In the genomic region with DNA sequence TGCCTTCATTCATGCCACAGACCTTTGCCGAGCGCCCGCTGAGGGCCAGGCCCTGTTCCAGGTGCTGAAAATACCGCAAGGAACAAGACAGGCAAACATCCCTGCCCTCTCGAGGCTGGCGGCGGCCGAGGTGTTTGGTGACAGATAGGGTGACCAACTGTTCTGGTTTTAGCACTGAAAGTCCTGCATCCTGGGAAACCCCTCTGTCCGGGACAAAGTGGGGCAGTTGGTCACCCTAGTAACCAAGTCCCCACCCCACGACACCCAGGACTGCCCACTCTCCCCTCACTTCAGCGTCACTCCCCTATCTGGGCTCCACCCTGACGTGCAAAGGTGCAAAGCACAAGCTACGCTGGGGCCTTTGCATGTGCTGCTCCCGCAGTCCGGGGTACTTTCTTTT, we compare ENCODE assay signal across 14 cellular contexts. TPM values are rescaled to one million over a fixed set of nuclear protein-coding genes. Genes with fewer than 3 reads are reported as not detected.
A peak's percentile ranks its signal among the peaks of the same experiment; 100 is the strongest.
DNase-seq lines count a peak whose midpoint lies in the region; ATAC-seq, FAIRE-seq and TF ChIP-seq lines count a peak whose summit lies in the region.
"Had no signal": no experiment of that assay in that cellular context is flagged by ENCODE, and none has a peak within 500 bp of the region (broad histone marks: within the 10 kb centered on the region; RNA-seq: fewer than 3 reads in every experiment).

No MANE protein-coding gene starts in this region.

- CTCF ChIA-PET in K562 (lab: Yijun Ruan, JAX; ENCODE audit: low intra/inter-chr PET ratio), result no interaction called here

- H3K79me2 ChIP-seq in K562 (ENCODE audit: control insufficient read depth, insufficient read depth, low read length) (peaks cover 82% of the 10 kb centered on the region), neural progenitor cell (ENCODE audit: low read depth) (peaks cover 26% of the 10 kb centered on the region)

- peaks cover 39% of the 10 kb centered on the region for H3K4me1 Mint-ChIP-seq in HFFc6 (ENCODE audit: low read depth)
- H3K4me1 Mint-ChIP-seq in neural progenitor cell, result peaks cover 11% of the 10 kb centered on the region

- TF ChIP-seq EP300 in K562 (IDR thresholded peaks at IDR 0.05; ENCODE audit: low read length), result no peak

- peaks cover 6% of the 10 kb centered on the region for H3K9me3 Mint-ChIP-seq in HFFc6
- H3K9me3 Mint-ChIP-seq in neural progenitor cell, result no peaks in the 10 kb centered on the region

- H3K4me1 ChIP-seq in K562 (replicated peaks in 1 of 2; ENCODE audit: control insufficient read depth in 2 of 2, insufficient read depth in 2 of 2, low read length in 2 of 2), result peaks cover 0 to 46% of the 10 kb centered on the region in 2 experiments; a peak in 2 of 5 replicates
- H3K4me1 ChIP-seq in right atrium auricular region, result peaks cover 0 to 51% of the 10 kb centered on the region in 2 donors
- peaks cover 34% of the 10 kb centered on the region for H3K4me1 ChIP-seq in psoas muscle
- peaks cover 4% of the 10 kb centered on the region for H3K4me1 ChIP-seq in neural progenitor cell
- peaks cover 58% of the 10 kb centered on the region for H3K4me1 ChIP-seq in vagina

- H3K36me3 ChIP-seq in K562 (ENCODE audit: control insufficient read depth, insufficient read depth, low read length), result peaks cover 82% of the 10 kb centered on the region; the same call in 2 of the 3 replicates
- peaks cover 62% of the 10 kb centered on the region for H3K36me3 ChIP-seq in right atrium auricular region
- peaks cover 0 to 56% of the 10 kb centered on the region in 2 donors for H3K36me3 ChIP-seq in psoas muscle (ENCODE audit: insufficient read depth in 1 of 2, low read depth in 1 of 2)
- H3K36me3 ChIP-seq in neural progenitor cell, result no peaks in the 10 kb centered on the region
- peaks cover 0 to 47% of the 10 kb centered on the region in 2 donors for H3K36me3 ChIP-seq in vagina

- no peak overlapping the region; the same call in 1 of the 2 replicates for H3K4me3 Mint-ChIP-seq in HFFc6
- no peak overlapping the region for H3K4me3 Mint-ChIP-seq in neural progenitor cell

- H3F3A ChIP-seq in neural progenitor cell (ENCODE audit: low read depth), result no peaks in the 10 kb centered on the region

- H3K9me3 ChIP-seq in K562 (replicated peaks; ENCODE audit: control insufficient read depth, insufficient read depth, low read depth, low read length) (no peaks in the 10 kb centered on the region), right atrium auricular region (no peaks in the 10 kb centered on the region), psoas muscle (no peaks in the 10 kb centered on the region), neural progenitor cell (ENCODE audit: low read depth) (no peaks in the 10 kb centered on the region), vagina (no peaks in the 10 kb centered on the region)
- H3K9me3 ChIP-seq: thoracic aorta had no signal

- H2AFZ ChIP-seq in K562 (ENCODE audit: low read depth, low read length) (no peak overlapping the region), neural progenitor cell (replicated peaks) (no peak overlapping the region)

- 87% methylated on average over 14 of the region's 15 CpGs for WGBS in K562 (ENCODE audit: insufficient coverage, low coverage, missing lambda C conversion rate)
- WGBS in psoas muscle, 3 donors, result 28 to 44% (median 34%) methylated on average over 15 of the region's 15 CpGs

- TF ChIP-seq RAD21 in K562 (CRISPR knock-in tag; conservative IDR thresholded peaks at IDR 0.05 in 1 of 2, IDR thresholded peaks at IDR 0.05 in 1 of 2), result no peak

- no peak overlapping the region for H3K4me2 ChIP-seq in K562 (ENCODE audit: insufficient read depth, low read length)
- H3K4me2 ChIP-seq in neural progenitor cell, result no peak overlapping the region

- H3K27me3 Mint-ChIP-seq in HFFc6 (ENCODE audit: insufficient read depth), result peaks cover 7% of the 10 kb centered on the region
- no peaks in the 10 kb centered on the region for H3K27me3 Mint-ChIP-seq in neural progenitor cell (ENCODE audit: insufficient read depth, low read depth)

- H3K36me3 Mint-ChIP-seq in HFFc6 (ENCODE audit: low read depth), result peaks cover 28% of the 10 kb centered on the region
- H3K36me3 Mint-ChIP-seq in neural progenitor cell, result peaks cover 16% of the 10 kb centered on the region

- no peak overlapping the region for H3K27ac ChIP-seq in K562 (ENCODE audit: extremely low read depth, low read depth, low read length)
- peak overlapping the region; percentile 31 to 58 for H3K27ac ChIP-seq in right atrium auricular region
- peak overlapping the region; percentile 85 for H3K27ac ChIP-seq in psoas muscle
- no peak overlapping the region for H3K27ac ChIP-seq in neural progenitor cell
- no peak overlapping the region for H3K27ac ChIP-seq in vagina
- H3K27ac ChIP-seq: thoracic aorta had no signal

- POLR2A ChIA-PET in K562 (lab: Yijun Ruan, JAX), result interaction anchor here (0.6 to 1.4 kb wide), 2 partner anchors 9 to 30 kb away, joined by 4 read pairs; no protein-coding TSS in a partner anchor

- no peak overlapping the region for H3K4me3 ChIP-seq in K562
- no peak overlapping the region for H3K4me3 ChIP-seq in right atrium auricular region
- no peak overlapping the region for H3K4me3 ChIP-seq in psoas muscle
- H3K4me3 ChIP-seq in neural progenitor cell, result no peak overlapping the region
- H3K4me3 ChIP-seq in vagina, result no peak overlapping the region
- H3K4me3 ChIP-seq: thoracic aorta had no signal

- TF ChIP-seq CTCF in HFFc6 (IDR thresholded peaks at IDR 0.05), result no peak
- no peak for TF ChIP-seq CTCF in K562 (IDR thresholded peaks at IDR 0.05 in 2 of 3, conservative IDR thresholded peaks at IDR 0.05 in 1 of 3; ENCODE audit: insufficient read depth in 2 of 3, low read depth in 1 of 3, low read length in 3 of 3)
- TF ChIP-seq CTCF in right atrium auricular region (IDR thresholded peaks at IDR 0.05), result no peak
- TF ChIP-seq CTCF in psoas muscle (IDR thresholded peaks at IDR 0.05), result no peak
- TF ChIP-seq CTCF in neural progenitor cell (IDR thresholded peaks at IDR 0.05), result no peak
- TF ChIP-seq CTCF in vagina (IDR thresholded peaks at IDR 0.05), result no peak

- TSS peak; percentile 22 for BruUV-seq in K562 (replicated peaks; lab: Mats Ljungman, UMichigan)

- peak overlapping the region; percentile 43; the same call in 1 of the 2 replicates for H3K27ac Mint-ChIP-seq in HFFc6
- H3K27ac Mint-ChIP-seq in neural progenitor cell, result no peak overlapping the region

- H4K20me1 ChIP-seq in K562 (replicated peaks; ENCODE audit: control insufficient read depth, insufficient read depth, low read length) (peaks cover 42% of the 10 kb centered on the region), neural progenitor cell (ENCODE audit: low read depth) (peaks cover 49% of the 10 kb centered on the region)

- FAIRE-seq in K562 (lab: Jason Lieb, UNC), result no peak
- FAIRE-seq: GM12891 had no signal

- TF ChIP-seq POLR2A in K562 (conservative IDR thresholded peaks at IDR 0.05) (no peak), vagina (IDR thresholded peaks at IDR 0.05) (no peak)

- H3K9ac ChIP-seq in K562 (ENCODE audit: insufficient read depth in 1 of 2, low read depth in 2 of 2, low read length in 2 of 2) (no peak overlapping the region), neural progenitor cell (no peak overlapping the region)

- no peaks in the 10 kb centered on the region for H3K27me3 ChIP-seq in K562 (ENCODE audit: control insufficient read depth in 2 of 2, insufficient read depth in 2 of 2, low read length in 2 of 2)
- H3K27me3 ChIP-seq in right atrium auricular region, result no peaks in the 10 kb centered on the region
- no peaks in the 10 kb centered on the region for H3K27me3 ChIP-seq in psoas muscle (ENCODE audit: insufficient read depth in 3 of 3, low read length in 2 of 3)
- H3K27me3 ChIP-seq in neural progenitor cell, result no peaks in the 10 kb centered on the region
- H3K27me3 ChIP-seq in vagina, result no peaks in the 10 kb centered on the region

- in situ Hi-C loops in K562 (cut with MboI), result no loop called here

- no peaks in the 10 kb centered on the region for H3K9me1 ChIP-seq in K562 (ENCODE audit: control insufficient read depth, insufficient read depth, low read length)

- intact Hi-C loops in K562 (cut with micrococcal nuclease), result no loop called here
- intact Hi-C loops in psoas muscle (cut with DNase I), result loop anchor here in 1 of 2 donors (5.0 kb wide), 1 partner anchor 37 kb away; no protein-coding TSS in a partner anchor
- intact Hi-C loops in vagina (cut with DNase I), result no loop called here

- ATAC-seq in K562 (no peak), psoas muscle (peak; percentile 75 to 88 (median 83))
- ATAC-seq: PC-3 had no signal

- DNase-seq in HFFc6 (no peak), K562 (ENCODE audit: extremely low read depth in 1 of 4, low spot score in 3 of 4) (no peak), right atrium auricular region (ENCODE audit: low spot score) (no peak), psoas muscle (peak; percentile 68 to 91), neural progenitor cell (ENCODE audit: low spot score) (no peak), UCSD-AML1 (lab: John Stamatoyannopoulos, UW; ENCODE audit: unreplicated experiment) (no peak), ureter (ENCODE audit: low spot score) (no peak), vagina (ENCODE audit: extremely low spot score in 2 of 2) (no peak)
- DNase-seq: activated CD8-positive, alpha-beta memory T cell treated with anti-CD3 and anti-CD28 coated beads, Interleukin-2, amount 50 U/mL, for 48 hours; NCI-H1930; NCI-H526 treated with DMSO at 0.1 percent for 48 hours; PC-3 had no signal

RNA-seq across cellular contexts. Expression of a gene that starts 17.3 kb away (rescaled TPM):
- 10 to 100 TPM; 40.8 to 47.6 (median 43.6) TPM for total RNA-seq in HFFc6 (2021; fragmentation: NEBNext Ultra II Directional; extraction: Animal tissue kit (Norgen Biotek cat#: 25700))
- 5.4 and 20.2 TPM in 2 replicates for total RNA-seq in K562 (2011; cell fraction: chromatin; rRNA removed; ENCODE audit: low replicate concordance)
- total RNA-seq in K562 (2011; cell fraction: nucleolus; rRNA removed), result 10.5 and 12.0 TPM in 2 replicates
- total RNA-seq in K562 (2011; cell fraction: nucleoplasm; rRNA removed), result 5.3 and 7.3 TPM in 2 replicates
- total RNA-seq in K562 (2014; rRNA removed), result 10.2 and 13.8 TPM in 2 replicates
- 1.6 and 1.8 TPM in 2 replicates for total RNA-seq in K562 (2014; rRNA removed; fragmentation: Illumina TruSeq; extraction: Trizol)
- total RNA-seq in K562 (2015; rRNA removed; fragmentation: Illumina TruSeq; extraction: Trizol), result 4.6 and 4.8 TPM in 2 replicates
- 32.7 and 34.0 TPM in 2 replicates for total RNA-seq in K562 (2021)
- 2.0 and 2.4 TPM in 2 replicates for polyA plus RNA-seq in K562 (2011; rRNA removed)
- polyA plus RNA-seq in K562 (2011; cell fraction: cytosol; rRNA removed), result 2.8 and 11.2 TPM in 2 replicates
- polyA plus RNA-seq in K562 (2011; cell fraction: nucleus; rRNA removed), result 7.4 and 18.4 TPM in 2 replicates
- polyA plus RNA-seq in K562 (2012), result 8.9 and 10.8 TPM in 2 replicates
- 6.3 and 8.3 TPM in 2 replicates for polyA plus RNA-seq in K562 (2014; fragmentation: Illumina TruSeq; extraction: Trizol)
- polyA plus RNA-seq in K562 (2014; fragmentation: Nextera tagmentation; extraction: Ambion mirVana), result under 1 TPM; 0.11 to 0.27 TPM
- polyA plus RNA-seq in K562 (2014; rRNA removed), result 10.8 and 11.6 TPM in 2 replicates
- 1.3 and 1.7 TPM in 2 replicates for polyA minus RNA-seq in K562 (2011; rRNA and poly(A)+ RNA removed)
- 14.2 and 20.6 TPM in 2 replicates for polyA minus RNA-seq in K562 (2011; cell fraction: cytosol; rRNA and poly(A)+ RNA removed)
- polyA minus RNA-seq in K562 (2011; cell fraction: nucleus; rRNA and poly(A)+ RNA removed), result 5.4 and 5.8 TPM in 2 replicates
- total RNA-seq in right atrium auricular region, result 10 to 100 TPM; 33.8 to 50.0 TPM
- total RNA-seq in psoas muscle, result 10 to 100 TPM; 25.7 to 55.9 (median 45.7) TPM
- 10 to 100 TPM; 18.5 to 20.3 (median 20.0) TPM for polyA plus RNA-seq in psoas muscle
- 4.0 and 10.0 TPM in 2 replicates for total RNA-seq in neural progenitor cell (ENCODE audit: low replicate concordance)
- total RNA-seq in ureter, result 63.8 TPM
- total RNA-seq in vagina, result 60.6 TPM

RNA-seq across cellular contexts. Expression of a gene that starts 41.9 kb away (rescaled TPM):
- 10 to 100 TPM; 20.0 to 26.0 (median 23.3) TPM for total RNA-seq in HFFc6 (2021; fragmentation: NEBNext Ultra II Directional; extraction: Animal tissue kit (Norgen Biotek cat#: 25700))
- 19.4 and 56.5 TPM in 2 replicates for total RNA-seq in K562 (2011; cell fraction: chromatin; rRNA removed; ENCODE audit: low replicate concordance)
- total RNA-seq in K562 (2011; cell fraction: nucleolus; rRNA removed), result 36.9 and 39.3 TPM in 2 replicates
- total RNA-seq in K562 (2011; cell fraction: nucleoplasm; rRNA removed), result 20.4 and 20.9 TPM in 2 replicates
- total RNA-seq in K562 (2014; rRNA removed) (21.9 and 26.4 TPM in 2 replicates), K562 (2014; rRNA removed; fragmentation: Illumina TruSeq; extraction: Trizol) (5.3 and 7.3 TPM in 2 replicates), K562 (2015; rRNA removed; fragmentation: Illumina TruSeq; extraction: Trizol) (14.3 and 14.4 TPM in 2 replicates), K562 (2021) (24.9 and 34.9 TPM in 2 replicates), right atrium auricular region (10 to 100 TPM; 10.9 to 11.4 TPM), psoas muscle (10 to 100 TPM; 14.6 to 27.2 (median 17.0) TPM), neural progenitor cell (ENCODE audit: low replicate concordance) (17.0 and 34.1 TPM in 2 replicates), ureter (27.3 TPM), vagina (14.0 TPM)
- polyA plus RNA-seq in K562 (2011; rRNA removed) (6.7 and 7.1 TPM in 2 replicates), K562 (2014; fragmentation: Illumina TruSeq; extraction: Trizol) (14.5 and 23.3 TPM in 2 replicates), K562 (2014; fragmentation: Nextera tagmentation; extraction: Ambion mirVana) (under 1 TPM; 0.27 TPM), K562 (2014; rRNA removed) (14.8 and 19.9 TPM in 2 replicates), psoas muscle (10 to 100 TPM; 12.7 to 21.8 (median 14.6) TPM)
- polyA plus RNA-seq in K562 (2011; cell fraction: cytosol; rRNA removed), result 7.4 and 15.5 TPM in 2 replicates
- polyA plus RNA-seq in K562 (2011; cell fraction: nucleus; rRNA removed), result 11.2 and 22.2 TPM in 2 replicates
- polyA plus RNA-seq in K562 (2012), result 23.1 and 44.7 TPM in 2 replicates
- polyA minus RNA-seq in K562 (2011; rRNA and poly(A)+ RNA removed), result 4.6 and 5.3 TPM in 2 replicates
- 14.9 and 18.8 TPM in 2 replicates for polyA minus RNA-seq in K562 (2011; cell fraction: cytosol; rRNA and poly(A)+ RNA removed)
- 21.3 and 22.4 TPM in 2 replicates for polyA minus RNA-seq in K562 (2011; cell fraction: nucleus; rRNA and poly(A)+ RNA removed)

Comparison
In these comparisons a context has a peak if more than half of its experiments do, and no peak if none do; other contexts are left out.
1. DNase-seq: peak in psoas muscle (2 of 2); none in HFFc6 (single experiment), K562 (0 of 4), right atrium auricular region (single experiment), neural progenitor cell (single experiment), UCSD-AML1 (single experiment), ureter (single experiment) and vagina (0 of 2).
2. H3K27ac ChIP-seq: peak in right atrium auricular region (2 of 2) and psoas muscle (single experiment); none in K562 (single experiment), neural progenitor cell (single experiment) and vagina (single experiment).